9 cellular contexts compared by ENCODE assay signal in the genomic region with DNA sequence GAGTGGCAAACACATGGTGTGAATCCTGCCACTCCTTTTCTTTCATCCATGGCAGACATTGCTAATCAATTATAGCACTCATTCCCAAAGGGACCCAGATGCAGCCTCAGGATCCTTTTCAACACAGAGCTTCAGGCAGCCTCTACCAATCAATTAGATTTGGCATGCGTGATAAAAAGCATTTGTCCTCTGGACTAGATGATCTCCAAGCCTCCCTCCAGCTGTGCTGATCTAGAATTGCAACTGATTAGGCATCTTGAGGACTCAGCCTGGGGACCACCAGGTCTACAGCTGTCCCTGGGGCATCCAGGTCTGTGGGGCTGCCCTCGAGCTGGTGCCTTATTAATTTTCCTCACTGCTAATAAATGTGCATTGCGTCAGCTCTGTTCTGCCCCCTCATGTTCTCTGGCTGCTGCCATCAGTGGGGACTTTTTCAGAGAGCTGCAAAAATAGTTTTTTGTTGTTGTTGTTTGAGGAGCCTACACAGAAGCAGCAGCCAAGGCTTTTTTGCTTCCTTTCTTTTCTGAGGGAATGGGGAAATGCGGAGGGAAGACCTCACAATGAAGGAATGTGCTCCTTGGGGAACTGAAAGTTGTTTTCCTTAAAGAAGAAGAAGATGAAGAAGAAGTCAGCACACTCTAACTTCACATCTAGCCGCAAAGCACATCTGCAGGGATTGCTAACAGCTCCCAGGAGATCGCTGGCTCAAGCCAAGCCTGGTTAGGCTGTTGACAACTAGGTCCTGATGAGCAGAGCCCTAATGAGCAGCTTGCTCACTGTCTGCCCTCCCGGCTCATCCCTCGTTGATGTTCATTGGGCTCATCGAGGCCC. TPM values are rescaled to one million over a fixed set of nuclear protein-coding genes. Genes with fewer than 3 reads are reported as not detected.
DNase-seq lines count a peak whose midpoint lies in the region; ATAC-seq, FAIRE-seq and TF ChIP-seq lines count a peak whose summit lies in the region.
"Had no signal": no experiment of that assay in that cellular context is flagged by ENCODE, and none has a peak within 500 bp of the region (broad histone marks: within the 10 kb centered on the region; RNA-seq: fewer than 3 reads in every experiment).

No MANE protein-coding gene starts in this region.

- POLR2A ChIA-PET in A549 (lab: Yijun Ruan, JAX): no interaction called here

- H3K27ac Mint-ChIP-seq in natural killer cell treated with Interleukin-12 subunit alpha and Interleukin-12 subunit beta and Interleukin-15 and Interleukin-18, amount 100 ng/mL, for 72 hours: no peak overlapping the region

- TF ChIP-seq EP300 in A549 (IDR thresholded peaks at IDR 0.05): no peak

- ATAC-seq in A549: no peak
- ATAC-seq in natural killer cell treated with Interleukin-12 subunit alpha and Interleukin-12 subunit beta and Interleukin-15 and Interleukin-18, amount 100 ng/mL, for 72 hours: no peak

- TF ChIP-seq RAD21 in A549 (conservative IDR thresholded peaks at IDR 0.05 in 1 of 2, IDR thresholded peaks at IDR 0.05 in 1 of 2): no peak

- CTCF ChIA-PET in A549 (lab: Yijun Ruan, JAX): interaction anchor here (0.6 to 63.0 kb wide), 15 partner anchors 8 to 335 kb away, joined by 3 to 1675 read pairs (median 7); partner anchors contain the start of gene ST3GAL5

- H3K9me3 ChIP-seq in A549 (peaks cover 5% of the 10 kb centered on the region), neuronal stem cell (replicated peaks in 1 of 2; ENCODE audit: control insufficient read depth in 2 of 2, insufficient read depth in 1 of 2, low read depth in 1 of 2, low read length in 2 of 2) (peaks cover 0 to 8% of the 10 kb centered on the region in 2 donors)

- TF ChIP-seq POLR2A in A549 (IDR thresholded peaks at IDR 0.05; ENCODE audit: low read length): no peak

- H3K4me3 ChIP-seq in A549: no peak overlapping the region
- peak overlapping the region; percentile 42 for H3K4me3 ChIP-seq in fibroblast of the aortic adventitia (ENCODE audit: low read depth, low read length)
- no peak overlapping the region for H3K4me3 ChIP-seq in neuronal stem cell (ENCODE audit: low read length in 2 of 2)

- H3K18ac ChIP-seq in neuronal stem cell (ENCODE audit: low read length): peak overlapping the region; percentile 11

- DNase-seq in A549 (ENCODE audit: low read depth in 1 of 2, low spot score in 1 of 2): no peak
- DNase-seq in NCI-H524 treated with DMSO at 0.1 percent for 48 hours (lab: John Stamatoyannopoulos, UW): peak; percentile 27
- DNase-seq in fibroblast of the aortic adventitia (ENCODE audit: low read depth): peak; percentile 89
- no peak for DNase-seq in neuronal stem cell (ENCODE audit: low spot score)
- DNase-seq in stimulated activated CD4-positive, alpha-beta T cell treated with anti-CD3 and anti-CD28 coated beads, Interleukin-2, amount 100 ng/mL, for 24 hours: no peak
- DNase-seq in NCI-H1048 (lab: John Stamatoyannopoulos, UW): no peak
- no peak for DNase-seq in NCI-H345 treated with DMSO at 0.1 percent for 48 hours (lab: John Stamatoyannopoulos, UW; ENCODE audit: unreplicated experiment)
- no peak for DNase-seq in natural killer cell treated with Interleukin-12 subunit alpha and Interleukin-12 subunit beta and Interleukin-15 and Interleukin-18, amount 100 ng/mL, for 72 hours (ENCODE audit: low spot score)
- DNase-seq: NCI-H526 had no signal

- H3K23ac ChIP-seq in neuronal stem cell (ENCODE audit: low read depth, low read length, poor library complexity): no peak overlapping the region

- no peaks in the 10 kb centered on the region for H3K36me3 Mint-ChIP-seq in natural killer cell treated with Interleukin-12 subunit alpha and Interleukin-12 subunit beta and Interleukin-15 and Interleukin-18, amount 100 ng/mL, for 72 hours

- no peaks in the 10 kb centered on the region for H3K4me1 Mint-ChIP-seq in natural killer cell treated with Interleukin-12 subunit alpha and Interleukin-12 subunit beta and Interleukin-15 and Interleukin-18, amount 100 ng/mL, for 72 hours (ENCODE audit: low read depth in 2 of 2)

- no peak overlapping the region for H2BK12ac ChIP-seq in neuronal stem cell (ENCODE audit: low read length)

- H3K14ac ChIP-seq in neuronal stem cell (ENCODE audit: low read length): no peak overlapping the region

- peak overlapping the region; percentile 69 for H2AFZ ChIP-seq in neuronal stem cell (ENCODE audit: low read length)

- H3K4me2 ChIP-seq in A549 (no peak overlapping the region), neuronal stem cell (ENCODE audit: insufficient read depth, low read length, poor library complexity, severe bottlenecking) (no peak overlapping the region)

- TF ChIP-seq CTCF in A549 (IDR thresholded peaks at IDR 0.05): no peak
- no peak for TF ChIP-seq CTCF in fibroblast of the aortic adventitia (IDR thresholded peaks at IDR 0.05; ENCODE audit: insufficient read depth, low read length)

- H3K9ac ChIP-seq in neuronal stem cell (ENCODE audit: low read depth, low read length, poor library complexity): no peak overlapping the region

- H3K4me1 ChIP-seq in A549 (peaks cover 58% of the 10 kb centered on the region), neuronal stem cell (ENCODE audit: control insufficient read depth in 2 of 2, insufficient read depth in 1 of 2, low read depth in 1 of 2, low read length in 2 of 2) (peaks cover 21 to 30% of the 10 kb centered on the region in 2 donors)

- FAIRE-seq in A549 (lab: Jason Lieb, UNC): no peak

- H3K27ac ChIP-seq in A549: peak overlapping the region; percentile 93 to 97
- no peak overlapping the region for H3K27ac ChIP-seq in neuronal stem cell (replicated peaks; ENCODE audit: low read length)

- no peak overlapping the region for H2BK120ac ChIP-seq in neuronal stem cell (ENCODE audit: low read depth, low read length)

- H3K79me1 ChIP-seq in neuronal stem cell (ENCODE audit: low read depth, low read length): no peaks in the 10 kb centered on the region

- no peaks in the 10 kb centered on the region for H3K27me3 ChIP-seq in neuronal stem cell (ENCODE audit: control insufficient read depth in 3 of 3, insufficient read depth in 3 of 3, low read depth in 1 of 3, low read length in 3 of 3)

- peaks cover 42 to 43% of the 10 kb centered on the region in 2 donors for H3K27me3 Mint-ChIP-seq in natural killer cell treated with Interleukin-12 subunit alpha and Interleukin-12 subunit beta and Interleukin-15 and Interleukin-18, amount 100 ng/mL, for 72 hours

- H3K9me3 Mint-ChIP-seq in natural killer cell treated with Interleukin-12 subunit alpha and Interleukin-12 subunit beta and Interleukin-15 and Interleukin-18, amount 100 ng/mL, for 72 hours: no peaks in the 10 kb centered on the region

- no peak overlapping the region for H3K4me3 Mint-ChIP-seq in natural killer cell treated with Interleukin-12 subunit alpha and Interleukin-12 subunit beta and Interleukin-15 and Interleukin-18, amount 100 ng/mL, for 72 hours

- H2BK15ac ChIP-seq in neuronal stem cell (ENCODE audit: low read length): no peak overlapping the region

- no peaks in the 10 kb centered on the region for H3K36me3 ChIP-seq in neuronal stem cell (replicated peaks in 1 of 2; ENCODE audit: control insufficient read depth in 2 of 2, insufficient read depth in 2 of 2, low read length in 2 of 2)

- no peak overlapping the region for H3K4ac ChIP-seq in neuronal stem cell (ENCODE audit: low read length)

- no peak overlapping the region for H2AK5ac ChIP-seq in neuronal stem cell (ENCODE audit: low read depth, low read length)

- H2BK5ac ChIP-seq in neuronal stem cell (ENCODE audit: low read length): no peak overlapping the region

- 75% methylated on average over 9 of the region's 9 CpGs for WGBS in A549 (ENCODE audit: missing lambda C conversion rate)
- WGBS in neuronal stem cell (ENCODE audit: extremely low coverage in 2 of 2, insufficient read length in 2 of 2, insufficient replicate concordance in 1 of 2), 2 donors: no CpG with 5 or more reads among the region's 9 CpGs

- no peak overlapping the region for H4K8ac ChIP-seq in neuronal stem cell (ENCODE audit: low read depth, low read length)

- H4K91ac ChIP-seq in neuronal stem cell (ENCODE audit: low read depth, low read length, poor library complexity): no peak overlapping the region

TF ChIP-seq in A549, 52 proteins besides CTCF, POLR2A, EP300 and RAD21 (continues in another document):
- TF ChIP-seq KDM1A (IDR thresholded peaks at IDR 0.05; ENCODE audit: low read depth): no peak
- TF ChIP-seq BHLHE40 (IDR thresholded peaks at IDR 0.05; ENCODE audit: low read depth, low read length): no peak
- TF ChIP-seq MAX (IDR thresholded peaks at IDR 0.05): no peak
- no peak for TF ChIP-seq NPAS2 (CRISPR knock-in tag; IDR thresholded peaks at IDR 0.05; ENCODE audit: borderline replicate concordance)

RNA-seq across cellular contexts. Expression of gene ATOH8, which starts 8.8 kb away (rescaled TPM):
- polyA plus RNA-seq in A549 (2011; rRNA removed) (1.8 and 2.6 TPM in 2 replicates), A549 (2017; fragmentation: RNase III; extraction: RNeasy Plus Mini Kit Qiagen cat#74134 plus additional on column Dnase treatment) (11.1 to 20.7 TPM (median 20.0 TPM) in 3 replicates)
- polyA plus RNA-seq in A549 (2012; cell fraction: cytosol; rRNA removed): 13.2 and 22.4 TPM in 2 replicates
- polyA plus RNA-seq in A549 (2012; cell fraction: nucleus; rRNA removed): 19.3 and 20.6 TPM in 2 replicates
- 2.4 and 3.4 TPM in 2 replicates for polyA minus RNA-seq in A549 (2011; rRNA and poly(A)+ RNA removed)
- 17.0 and 22.0 TPM in 2 replicates for total RNA-seq in fibroblast of the aortic adventitia (ENCODE audit: low replicate concordance)
- polyA plus RNA-seq in neuronal stem cell (2013, experiment 1 of 2): 1.8 TPM
- 1.6 TPM for polyA plus RNA-seq in neuronal stem cell (2013, experiment 2 of 2)
- total RNA-seq in natural killer cell treated with Interleukin-12 subunit alpha and Interleukin-12 subunit beta and Interleukin-15 and Interleukin-18, amount 100 ng/mL, for 72 hours: not detected

RNA-seq across cellular contexts. Expression of gene GNLY, which starts 50.8 kb away (rescaled TPM):
- polyA plus RNA-seq in A549 (2011; rRNA removed) (not detected in 2 replicates), A549 (2017; fragmentation: RNase III; extraction: RNeasy Plus Mini Kit Qiagen cat#74134 plus additional on column Dnase treatment) (not detected in 3 replicates)
- polyA plus RNA-seq in A549 (2012; cell fraction: cytosol; rRNA removed): not detected in 2 replicates
- 0.12 and 0.15 TPM in 2 replicates for polyA plus RNA-seq in A549 (2012; cell fraction: nucleus; rRNA removed)
- polyA minus RNA-seq in A549 (2011; rRNA and poly(A)+ RNA removed): not detected in 2 replicates
- total RNA-seq in fibroblast of the aortic adventitia (ENCODE audit: low replicate concordance): not detected in 2 replicates
- polyA plus RNA-seq in neuronal stem cell (2013, experiment 1 of 2): 0.24 TPM
- 0.06 TPM for polyA plus RNA-seq in neuronal stem cell (2013, experiment 2 of 2)
- 100 to 1,000 TPM; 599 to 903 TPM for total RNA-seq in natural killer cell treated with Interleukin-12 subunit alpha and Interleukin-12 subunit beta and Interleukin-15 and Interleukin-18, amount 100 ng/mL, for 72 hours

Comparison
In these comparisons a context has a peak if more than half of its experiments do, and no peak if none do; other contexts are left out.
1. DNase-seq: peak in NCI-H524 treated with DMSO at 0.1 percent for 48 hours (single experiment) and fibroblast of the aortic adventitia (single experiment); none in A549 (0 of 2), neuronal stem cell (single experiment), stimulated activated CD4-positive, alpha-beta T cell treated with anti-CD3 and anti-CD28 coated beads, Interleukin-2, amount 100 ng/mL, for 24 hours (0 of 2), NCI-H1048 (single experiment), NCI-H345 treated with DMSO at 0.1 percent for 48 hours (single experiment) and natural killer cell treated with Interleukin-12 subunit alpha and Interleukin-12 subunit beta and Interleukin-15 and Interleukin-18, amount 100 ng/mL, for 72 hours (single experiment).
2. RNA of gene ATOH8, which starts 8.8 kb away (total RNA-seq): 17.0 to 22.0 TPM in fibroblast of the aortic adventitia; not detected in natural killer cell treated with Interleukin-12 subunit alpha and Interleukin-12 subunit beta and Interleukin-15 and Interleukin-18, amount 100 ng/mL, for 72 hours; every median in the first group is over 10 times any median in the second.
3. RNA of gene GNLY, which starts 50.8 kb away (total RNA-seq): 599 to 903 TPM in natural killer cell treated with Interleukin-12 subunit alpha and Interleukin-12 subunit beta and Interleukin-15 and Interleukin-18, amount 100 ng/mL, for 72 hours; not detected in fibroblast of the aortic adventitia; every median in the first group is over 100 times any median in the second.